In the genomic region with DNA sequence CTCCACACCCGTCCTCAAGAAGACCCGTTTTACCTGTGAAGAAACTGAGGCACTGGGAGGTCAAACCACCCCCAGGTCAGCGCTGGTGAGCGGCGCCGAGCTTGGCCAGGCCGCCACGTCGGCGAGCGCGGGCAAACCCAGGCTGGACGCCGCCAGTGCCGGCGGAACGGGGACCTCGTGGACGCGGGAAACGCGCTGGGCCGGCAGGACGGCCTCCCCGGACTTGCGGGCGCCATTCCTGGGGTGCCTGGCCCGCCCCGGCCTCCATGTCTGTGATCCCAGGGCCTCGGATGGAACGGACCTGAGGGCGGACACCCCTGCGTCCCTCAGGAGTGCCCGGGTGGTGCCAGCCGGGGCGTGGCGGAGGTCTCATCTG, we compare ENCODE assay signal across 8 cellular contexts. TPM values are rescaled to one million over a fixed set of nuclear protein-coding genes. Genes with fewer than 3 reads are reported as not detected.
A peak's percentile ranks its signal among the peaks of the same experiment; 100 is the strongest.
DNase-seq lines count a peak whose midpoint lies in the region; FAIRE-seq lines count a peak whose summit lies in the region.

No MANE protein-coding gene starts in this region.

- in situ Hi-C loops in HAP-1 (cut with MboI; ENCODE audit: low sequenced_read_pairs), result no loop called here

- peaks cover 3% of the 10 kb centered on the region for H3K36me3 Mint-ChIP-seq in activated T-helper 1 cell treated with anti-CD3 and anti-CD28 coated beads, Interleukin-12 subunit alpha, Interleukin-12 subunit beta, Interleukin-2, Interleukin-4 antibody, amounts not matched to agents 30 ng/mL and 10 ng/mL and 1 ng/mL, durations not matched to agents 14 hours and 24 hours and 36 hours (ENCODE audit: low read depth)

- DNase-seq in HAP-1 (ENCODE audit: low spot score in 2 of 2) (no peak), iPS DF 6.9 (ENCODE audit: low read depth, low spot score) (no peak), RCC 7860 (ENCODE audit: low spot score) (no peak), SHP77 treated with DMSO at 0.1 percent for 48 hours (lab: John Stamatoyannopoulos, UW) (no peak), NCI-H510A (lab: John Stamatoyannopoulos, UW) (no peak), superior temporal gyrus (ENCODE audit: extremely low spot score) (no peak)
- DNase-seq in activated T-helper 1 cell treated with anti-CD3 and anti-CD28 coated beads, Interleukin-12 subunit alpha, Interleukin-12 subunit beta, Interleukin-2, Interleukin-4 antibody, amounts not matched to agents 30 ng/mL and 10 ng/mL and 1 ng/mL, durations not matched to agents 14 hours and 24 hours and 36 hours (ENCODE audit: low spot score), result no peak

- intact Hi-C loops in activated T-helper 1 cell treated with anti-CD3 and anti-CD28 coated beads, Interleukin-12 subunit alpha, Interleukin-12 subunit beta, Interleukin-2, Interleukin-4 antibody, amounts not matched to agents 30 ng/mL and 10 ng/mL and 1 ng/mL, durations not matched to agents 14 hours and 24 hours and 36 hours (cut with micrococcal nuclease), result loop anchor here (1.0 to 5.0 kb wide), 6 partner anchors 28 to 824 kb away; a partner anchor contains a TSS

- peaks cover 30% of the 10 kb centered on the region for H3K9me3 Mint-ChIP-seq in activated T-helper 1 cell treated with anti-CD3 and anti-CD28 coated beads, Interleukin-12 subunit alpha, Interleukin-12 subunit beta, Interleukin-2, Interleukin-4 antibody, amounts not matched to agents 30 ng/mL and 10 ng/mL and 1 ng/mL, durations not matched to agents 14 hours and 24 hours and 36 hours

- no peaks in the 10 kb centered on the region for H3K27me3 Mint-ChIP-seq in activated T-helper 1 cell treated with anti-CD3 and anti-CD28 coated beads, Interleukin-12 subunit alpha, Interleukin-12 subunit beta, Interleukin-2, Interleukin-4 antibody, amounts not matched to agents 30 ng/mL and 10 ng/mL and 1 ng/mL, durations not matched to agents 14 hours and 24 hours and 36 hours (ENCODE audit: insufficient read depth)

- no peaks in the 10 kb centered on the region for H3K27me3 ChIP-seq in HAP-1 (ENCODE audit: low read depth)
- no peaks in the 10 kb centered on the region for H3K27me3 ChIP-seq in iPS DF 6.9 (ENCODE audit: control insufficient read depth, insufficient read depth, low read length)

- H3K27ac ChIP-seq in iPS DF 6.9 (ENCODE audit: low read length) (no peak overlapping the region), skin epidermis (peak overlapping the region; percentile 81 to 98 (median 93))

- FAIRE-seq in RCC 7860 (lab: Jason Lieb, UNC), result no peak

- H3K4me3 ChIP-seq in HAP-1 (peak overlapping the region; percentile 42), iPS DF 6.9 (ENCODE audit: low read length) (peak overlapping the region; percentile 51; the same call in 1 of the 2 replicates), skin epidermis (peak overlapping the region; percentile 60 to 84 (median 63))

- H3K9me3 ChIP-seq in HAP-1, result peaks cover 17% of the 10 kb centered on the region
- peaks cover 4% of the 10 kb centered on the region for H3K9me3 ChIP-seq in iPS DF 6.9 (ENCODE audit: control insufficient read depth, insufficient read depth, low read length)

- WGBS in iPS DF 6.9 (ENCODE audit: insufficient coverage, insufficient read length), result no CpG with 5 or more reads among the region's 37 CpGs

- H3K27ac Mint-ChIP-seq in activated T-helper 1 cell treated with anti-CD3 and anti-CD28 coated beads, Interleukin-12 subunit alpha, Interleukin-12 subunit beta, Interleukin-2, Interleukin-4 antibody, amounts not matched to agents 30 ng/mL and 10 ng/mL and 1 ng/mL, durations not matched to agents 14 hours and 24 hours and 36 hours, result peak overlapping the region; percentile 44

- peak overlapping the region; percentile 67 for H3K4me3 Mint-ChIP-seq in activated T-helper 1 cell treated with anti-CD3 and anti-CD28 coated beads, Interleukin-12 subunit alpha, Interleukin-12 subunit beta, Interleukin-2, Interleukin-4 antibody, amounts not matched to agents 30 ng/mL and 10 ng/mL and 1 ng/mL, durations not matched to agents 14 hours and 24 hours and 36 hours

- no peaks in the 10 kb centered on the region for H3K4me1 ChIP-seq in HAP-1
- peaks cover 8% of the 10 kb centered on the region for H3K4me1 ChIP-seq in iPS DF 6.9 (ENCODE audit: control insufficient read depth, insufficient read depth, low read length)

- peaks cover 11% of the 10 kb centered on the region for H3K4me1 Mint-ChIP-seq in activated T-helper 1 cell treated with anti-CD3 and anti-CD28 coated beads, Interleukin-12 subunit alpha, Interleukin-12 subunit beta, Interleukin-2, Interleukin-4 antibody, amounts not matched to agents 30 ng/mL and 10 ng/mL and 1 ng/mL, durations not matched to agents 14 hours and 24 hours and 36 hours (ENCODE audit: low read depth)

- H3K36me3 ChIP-seq in HAP-1 (replicated peaks) (no peaks in the 10 kb centered on the region), iPS DF 6.9 (ENCODE audit: control insufficient read depth, insufficient read depth, low read length) (peaks cover 3% of the 10 kb centered on the region; the same call in 1 of the 2 replicates)

RNA-seq across cellular contexts. Expression of a gene that starts 0.8 kb away (rescaled TPM):
- 86.9 and 88.6 TPM in 2 replicates for total RNA-seq in activated T-helper 1 cell treated with anti-CD3 and anti-CD28 coated beads, Interleukin-12 subunit alpha, Interleukin-12 subunit beta, Interleukin-2, Interleukin-4 antibody, amounts not matched to agents 30 ng/mL and 10 ng/mL and 1 ng/mL, durations not matched to agents 14 hours and 24 hours and 36 hours

RNA-seq across cellular contexts. Expression of a gene that starts 17.0 kb away (rescaled TPM):
- total RNA-seq in activated T-helper 1 cell treated with anti-CD3 and anti-CD28 coated beads, Interleukin-12 subunit alpha, Interleukin-12 subunit beta, Interleukin-2, Interleukin-4 antibody, amounts not matched to agents 30 ng/mL and 10 ng/mL and 1 ng/mL, durations not matched to agents 14 hours and 24 hours and 36 hours, result 137 and 151 TPM in 2 replicates

RNA-seq across cellular contexts. Expression of a gene that starts 54.9 kb away (rescaled TPM):
- total RNA-seq in activated T-helper 1 cell treated with anti-CD3 and anti-CD28 coated beads, Interleukin-12 subunit alpha, Interleukin-12 subunit beta, Interleukin-2, Interleukin-4 antibody, amounts not matched to agents 30 ng/mL and 10 ng/mL and 1 ng/mL, durations not matched to agents 14 hours and 24 hours and 36 hours, result 46.7 and 48.7 TPM in 2 replicates
